In genomic region chr12:51238510-51239334, GRCh38 we compare ENCODE assay signal across 8 cellular contexts. TPM values are rescaled to one million over a fixed set of nuclear protein-coding genes. Genes with fewer than 3 reads are reported as not detected.
DNase-seq lines count a peak whose midpoint lies in the region; ATAC-seq and TF ChIP-seq lines count a peak whose summit lies in the region.

A gene with protein sequence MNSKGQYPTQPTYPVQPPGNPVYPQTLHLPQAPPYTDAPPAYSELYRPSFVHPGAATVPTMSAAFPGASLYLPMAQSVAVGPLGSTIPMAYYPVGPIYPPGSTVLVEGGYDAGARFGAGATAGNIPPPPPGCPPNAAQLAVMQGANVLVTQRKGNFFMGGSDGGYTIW (plus strand): TSS chr12:51238826. CDS start chr12:51238908, 82 bp downstream.

- H3K27ac ChIP-seq in angular gyrus (ENCODE audit: low read depth, low read length) (peak within 1 kb of the TSS; percentile 100), right atrium auricular region (peak within 1 kb of the TSS; percentile 100), vagina (peak within 1 kb of the TSS; percentile 99)

- peaks cover 36% of the 10 kb centered on the region for H3K36me3 ChIP-seq in right atrium auricular region
- H3K36me3 ChIP-seq in vagina, result peaks cover 0 to 34% of the 10 kb centered on the region in 2 donors

- TF ChIP-seq POLR2A in vagina (IDR thresholded peaks at IDR 0.05), result peak; percentile 34 to 91

- H3K27me3 ChIP-seq in right atrium auricular region (no peaks in the 10 kb centered on the region), vagina (no peaks in the 10 kb centered on the region)

- H3K4me3 Mint-ChIP-seq in T-helper 17 cell, result peak within 1 kb of the TSS; percentile 96

- H3K27me3 Mint-ChIP-seq in T-helper 17 cell, result no peaks in the 10 kb centered on the region

- H3K4me3 ChIP-seq in right atrium auricular region (peak within 1 kb of the TSS; percentile 96 to 100), vagina (peak within 1 kb of the TSS; percentile 90 to 98)

- intact Hi-C loops in vagina (cut with DNase I), result no loop called here

- peak in 1 of 2 donors; percentile 27 for TF ChIP-seq CTCF in right atrium auricular region (IDR thresholded peaks at IDR 0.05)
- TF ChIP-seq CTCF in vagina (IDR thresholded peaks at IDR 0.05), result no peak

- peak; percentile 94 for ATAC-seq in GM18498 (IDR thresholded peaks at IDR 0.05; ENCODE audit: unreplicated experiment)
- peak; percentile 88 for ATAC-seq in HG02938 (IDR thresholded peaks at IDR 0.05; ENCODE audit: unreplicated experiment)
- peak; percentile 90 for ATAC-seq in T-helper 17 cell

- peak within 1 kb of the TSS; percentile 98 for H3K27ac Mint-ChIP-seq in T-helper 17 cell

- H3K4me1 Mint-ChIP-seq in T-helper 17 cell, result peaks cover 39% of the 10 kb centered on the region

- H3K9me3 ChIP-seq in T-helper 17 cell (ENCODE audit: control insufficient read depth, low read length, poor library complexity, severe bottlenecking), result no peaks in the 10 kb centered on the region
- H3K9me3 ChIP-seq in right atrium auricular region, result no peaks in the 10 kb centered on the region
- H3K9me3 ChIP-seq in vagina, result no peaks in the 10 kb centered on the region

- H3K4me1 ChIP-seq in right atrium auricular region (peaks cover 0 to 36% of the 10 kb centered on the region in 2 donors), vagina (peaks cover 27% of the 10 kb centered on the region)

- DNase-seq in NCI-H1694 treated with DMSO at 0.1 percent for 48 hours (lab: John Stamatoyannopoulos, UW) (peak; percentile 60), T-helper 17 cell (peak; percentile 89 to 96 (median 96)), right atrium auricular region (ENCODE audit: low spot score) (peak; percentile 96), putamen (ENCODE audit: low spot score) (peak; percentile 96), vagina (ENCODE audit: extremely low spot score in 2 of 2) (peak in 1 of 2 donors; percentile 97)

- H3K36me3 Mint-ChIP-seq in T-helper 17 cell (ENCODE audit: low read depth), result peaks cover 5% of the 10 kb centered on the region

RNA-seq across cellular contexts. Expression of the gene that starts here (rescaled TPM):
- 100 to 1,000 TPM; 273 to 335 TPM for total RNA-seq in T-helper 17 cell
- 100 to 1,000 TPM; 193 to 309 TPM for total RNA-seq in right atrium auricular region
- total RNA-seq in vagina, result 230 TPM
